Comparison of ENCODE assay signal across 10 cellular contexts in the genomic region with DNA sequence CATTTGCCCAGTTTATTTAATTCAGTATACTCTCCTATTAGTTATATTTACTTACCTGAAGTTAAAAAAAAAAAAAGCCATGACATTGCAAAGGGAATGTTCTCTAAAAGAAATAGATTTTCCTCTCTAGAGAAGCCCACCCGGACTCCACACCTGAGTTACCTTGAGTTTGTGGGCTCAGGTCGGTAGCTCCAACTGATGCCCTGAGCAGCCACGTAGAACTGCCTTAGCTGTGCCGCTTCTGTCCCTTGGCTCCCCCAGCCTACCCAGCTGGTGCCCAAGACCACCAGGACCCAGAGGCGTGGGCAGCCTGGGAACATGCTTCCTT. TPM values are rescaled to one million over a fixed set of nuclear protein-coding genes. Genes with fewer than 3 reads are reported as not detected.
DNase-seq lines count a peak whose midpoint lies in the region; ATAC-seq lines count a peak whose summit lies in the region.
"Had no signal": no experiment of that assay in that cellular context is flagged by ENCODE, and none has a peak within 500 bp of the region (broad histone marks: within the 10 kb centered on the region; RNA-seq: fewer than 3 reads in every experiment).

No MANE protein-coding gene starts in this region.

- peaks cover 28% of the 10 kb centered on the region for H3K4me1 Mint-ChIP-seq in activated T-helper 17 cell treated with anti-CD3 and anti-CD28 coated beads, Interleukin-2, amount 50 U/mL, for 72 hours
- H3K4me1 Mint-ChIP-seq: nephron had no signal

- H3K4me1 ChIP-seq in muscle layer of duodenum (ENCODE audit: control insufficient read depth in 1 of 2, insufficient read depth in 2 of 2, low read length in 2 of 2), result peaks cover 6 to 9% of the 10 kb centered on the region in 2 donors
- H3K4me1 ChIP-seq: SJCRH30 had no signal

- peak overlapping the region; percentile 93 for H3K27ac Mint-ChIP-seq in activated T-helper 17 cell treated with anti-CD3 and anti-CD28 coated beads, Interleukin-2, amount 50 U/mL, for 72 hours
- H3K27ac Mint-ChIP-seq: nephron had no signal

- H3K27me3 ChIP-seq in muscle layer of duodenum (ENCODE audit: low read depth, low read length), result no peaks in the 10 kb centered on the region

- H3K36me3 ChIP-seq in muscle layer of duodenum (ENCODE audit: control insufficient read depth in 1 of 2, insufficient read depth in 2 of 2, low read length in 2 of 2), result no peaks in the 10 kb centered on the region
- H3K36me3 ChIP-seq: SJCRH30 had no signal

- peak overlapping the region; percentile 40 to 47 for H3K4me3 ChIP-seq in muscle layer of duodenum (ENCODE audit: low read depth in 1 of 2, low read length in 2 of 2)
- H3K4me3 ChIP-seq: SJCRH30 had no signal

- H3K9me3 ChIP-seq in muscle layer of duodenum (ENCODE audit: control insufficient read depth in 1 of 2, low read length in 2 of 2), result no peaks in the 10 kb centered on the region
- H3K9me3 ChIP-seq: SJCRH30 had no signal

- peaks cover 42% of the 10 kb centered on the region for H3K36me3 Mint-ChIP-seq in activated T-helper 17 cell treated with anti-CD3 and anti-CD28 coated beads, Interleukin-2, amount 50 U/mL, for 72 hours (ENCODE audit: low read depth)

- peak overlapping the region; percentile 92 for H3K4me3 Mint-ChIP-seq in activated T-helper 17 cell treated with anti-CD3 and anti-CD28 coated beads, Interleukin-2, amount 50 U/mL, for 72 hours
- H3K4me3 Mint-ChIP-seq: nephron had no signal

- no peaks in the 10 kb centered on the region for H3K27me3 Mint-ChIP-seq in activated T-helper 17 cell treated with anti-CD3 and anti-CD28 coated beads, Interleukin-2, amount 50 U/mL, for 72 hours

- peak overlapping the region; percentile 49 for H3K27ac ChIP-seq in muscle layer of duodenum (ENCODE audit: low read length)
- H3K27ac ChIP-seq: SJCRH30 had no signal

- ATAC-seq in GM18498 (IDR thresholded peaks at IDR 0.05; ENCODE audit: unreplicated experiment) (peak; percentile 41), HG02759 (IDR thresholded peaks at IDR 0.05; ENCODE audit: unreplicated experiment) (peak; percentile 38), HG03039 (IDR thresholded peaks at IDR 0.05; ENCODE audit: unreplicated experiment) (no peak)
- ATAC-seq in activated T-helper 17 cell treated with anti-CD3 and anti-CD28 coated beads, Interleukin-2, amount 50 U/mL, for 72 hours (replicated peaks), result peak; percentile 16

- DNase-seq in activated gamma-delta T cell treated with Interleukin-2 at 50 U/mL for 16 hours, result no peak
- no peak for DNase-seq in pons (ENCODE audit: low spot score)
- DNase-seq in COR-L47 (lab: John Stamatoyannopoulos, UW), result no peak

- H3K9me3 Mint-ChIP-seq in activated T-helper 17 cell treated with anti-CD3 and anti-CD28 coated beads, Interleukin-2, amount 50 U/mL, for 72 hours, result no peaks in the 10 kb centered on the region
- H3K9me3 Mint-ChIP-seq: nephron had no signal

RNA-seq across cellular contexts. Expression of a gene that starts 0.2 kb away (rescaled TPM):
- 100 to 1,000 TPM in 1 of 2 donors, 10 to 100 TPM in 1; 55.2 to 144 TPM for total RNA-seq in activated T-helper 17 cell treated with anti-CD3 and anti-CD28 coated beads, Interleukin-2, amount 50 U/mL, for 72 hours
- total RNA-seq: SJCRH30 had no signal

RNA-seq across cellular contexts. Expression of a gene that starts 43.9 kb away (rescaled TPM):
- under 1 TPM; 0.39 to 0.90 TPM for total RNA-seq in activated T-helper 17 cell treated with anti-CD3 and anti-CD28 coated beads, Interleukin-2, amount 50 U/mL, for 72 hours
- total RNA-seq: SJCRH30 had no signal
